ENCODE assay signal across 19 cellular contexts in the genomic region with DNA sequence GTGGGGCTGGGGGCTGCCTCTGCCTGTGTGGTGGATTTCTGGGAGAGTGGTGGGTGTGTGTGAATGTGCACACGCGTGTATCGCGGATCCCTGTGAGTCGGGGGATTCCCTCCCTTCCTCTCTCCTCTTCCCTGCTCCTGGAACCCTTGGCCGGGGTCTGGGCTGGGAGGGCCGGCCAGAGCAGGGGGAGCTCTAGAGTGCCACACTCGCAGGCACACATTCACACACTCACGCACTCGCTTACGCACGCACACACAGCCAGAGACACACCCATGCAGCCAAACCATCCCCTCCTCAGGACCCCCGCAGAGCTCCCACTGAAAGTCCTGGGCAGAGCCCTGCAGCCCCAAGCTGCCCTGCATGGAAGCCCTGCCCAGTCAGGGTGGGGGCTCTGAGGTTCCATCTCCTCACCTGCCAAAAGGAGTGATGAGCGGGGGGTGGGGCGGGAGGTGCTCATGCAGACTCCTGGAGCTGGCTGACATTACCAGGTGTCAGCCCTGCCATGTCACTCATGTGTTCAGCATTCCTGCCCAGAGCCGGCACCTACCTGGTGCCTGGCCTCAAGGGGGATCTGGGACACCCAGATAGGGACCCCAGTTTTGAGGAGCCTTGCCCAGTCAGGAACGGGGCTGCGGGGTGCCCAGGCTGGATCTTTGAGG. TPM values are rescaled to one million over a fixed set of nuclear protein-coding genes. Genes with fewer than 3 reads are reported as not detected.
A peak's percentile ranks its signal among the peaks of the same experiment; 100 is the strongest.
DNase-seq lines count a peak whose midpoint lies in the region; ATAC-seq and TF ChIP-seq lines count a peak whose summit lies in the region.
"Had no signal": no experiment of that assay in that cellular context is flagged by ENCODE, and none has a peak within 500 bp of the region (broad histone marks: within the 10 kb centered on the region; RNA-seq: fewer than 3 reads in every experiment).

No MANE protein-coding gene starts in this region.

- H3K4me3 Mint-ChIP-seq in T-helper 17 cell: peak overlapping the region; percentile 59
- peak overlapping the region in 4 of 5 donors; percentile 30 to 51 (median 33) for H3K4me3 Mint-ChIP-seq in immature natural killer cell
- H3K4me3 Mint-ChIP-seq: activated CD4-positive, alpha-beta memory T cell treated with anti-CD3 and anti-CD28 coated beads, Interleukin-2, amount 10 ng/mL, durations not matched to agents 7 days and 5 days had no signal

- H3K9me3 Mint-ChIP-seq in immature natural killer cell: no peaks in the 10 kb centered on the region
- H3K9me3 Mint-ChIP-seq: activated CD4-positive, alpha-beta memory T cell treated with anti-CD3 and anti-CD28 coated beads, Interleukin-2, amount 10 ng/mL, durations not matched to agents 7 days and 5 days; IgD-negative memory B cell had no signal

- no peak overlapping the region for H3K27ac ChIP-seq in body of pancreas
- H3K27ac ChIP-seq: colonic mucosa, gastroesophageal sphincter, prostate gland, VCaP had no signal

- peaks cover 4% of the 10 kb centered on the region for H3K4me1 ChIP-seq in body of pancreas
- H3K4me1 ChIP-seq: colonic mucosa, prostate gland had no signal

- H3K27ac Mint-ChIP-seq in T-helper 17 cell: no peak overlapping the region
- no peak overlapping the region for H3K27ac Mint-ChIP-seq in immature natural killer cell
- H3K27ac Mint-ChIP-seq: activated CD4-positive, alpha-beta memory T cell treated with anti-CD3 and anti-CD28 coated beads, Interleukin-2, amount 10 ng/mL, durations not matched to agents 7 days and 5 days; IgD-negative memory B cell had no signal

- no peak for TF ChIP-seq CTCF in body of pancreas (IDR thresholded peaks at IDR 0.05)

- no peak for ATAC-seq in T-helper 17 cell
- ATAC-seq in GM19397 (IDR thresholded peaks at IDR 0.05; ENCODE audit: unreplicated experiment): no peak
- no peak for ATAC-seq in body of pancreas
- ATAC-seq: gastroesophageal sphincter, mucosa of descending colon had no signal

- peaks cover 2% of the 10 kb centered on the region for H3K4me1 Mint-ChIP-seq in T-helper 17 cell
- H3K4me1 Mint-ChIP-seq in immature natural killer cell: peaks cover 0 to 3% of the 10 kb centered on the region in 2 donors

- H3K36me3 Mint-ChIP-seq in T-helper 17 cell (ENCODE audit: low read depth) (peaks cover 6% of the 10 kb centered on the region), immature natural killer cell (no peaks in the 10 kb centered on the region)
- H3K36me3 Mint-ChIP-seq: IgD-negative memory B cell had no signal

- 68 to 71% methylated on average over 7 to 18 of the region's 18 CpGs for WGBS in body of pancreas, 2 donors

- intact Hi-C loops in posterior vena cava (cut with DNase I): loop anchor here (2.0 to 5.0 kb wide), 3 partner anchors 92 to 212 kb away; no protein-coding TSS in a partner anchor
- intact Hi-C loops in body of pancreas (cut with DNase I): loop anchor here (5.0 to 10.0 kb wide), 3 partner anchors 75 to 225 kb away; a partner anchor contains a TSS

- H3K36me3 ChIP-seq in body of pancreas (replicated peaks in 1 of 2; ENCODE audit: insufficient read depth in 1 of 2, low read depth in 2 of 2): no peaks in the 10 kb centered on the region
- H3K36me3 ChIP-seq: colonic mucosa, prostate gland had no signal

- H3K9me3 ChIP-seq in T-helper 17 cell (ENCODE audit: control insufficient read depth, low read length, poor library complexity, severe bottlenecking) (no peaks in the 10 kb centered on the region), body of pancreas (no peaks in the 10 kb centered on the region)
- H3K9me3 ChIP-seq: colonic mucosa, gastroesophageal sphincter, mucosa of descending colon, prostate gland had no signal

- H3K27me3 ChIP-seq in body of pancreas: peaks cover 0 to 5% of the 10 kb centered on the region in 2 donors

- H3K4me3 ChIP-seq in body of pancreas: no peak overlapping the region
- H3K4me3 ChIP-seq: colonic mucosa, gastroesophageal sphincter, mucosa of descending colon, prostate gland had no signal

- no peak for TF ChIP-seq POLR2A in body of pancreas (IDR thresholded peaks at IDR 0.05)

- H3K27me3 Mint-ChIP-seq in T-helper 17 cell: peaks cover 19% of the 10 kb centered on the region
- H3K27me3 Mint-ChIP-seq in immature natural killer cell (ENCODE audit: low read depth in 3 of 3): peaks cover 4 to 12% (median 10%) of the 10 kb centered on the region in 3 donors

- peak; percentile 17 for DNase-seq in NCI-H748 (lab: John Stamatoyannopoulos, UW; ENCODE audit: unreplicated experiment)
- DNase-seq in NCI-H748 treated with DMSO at 0.1 percent for 48 hours (lab: John Stamatoyannopoulos, UW): no peak
- no peak for DNase-seq in T-helper 17 cell
- no peak for DNase-seq in immature natural killer cell
- DNase-seq in posterior vena cava (ENCODE audit: low spot score): peak; percentile 75
- no peak for DNase-seq in SK-N-DZ (ENCODE audit: low spot score)
- DNase-seq in body of pancreas: no peak
- DNase-seq: activated CD4-positive, alpha-beta memory T cell treated with anti-CD3 and anti-CD28 coated beads, Interleukin-2, amount 10 ng/mL, durations not matched to agents 7 days and 5 days; colonic mucosa; mucosa of descending colon; NCI-H2081 treated with DMSO at 0.1 percent for 48 hours; RPMI8226; trophoblast cell had no signal

RNA-seq across cellular contexts. Expression of a gene that starts 1.9 kb away (rescaled TPM):
- total RNA-seq in T-helper 17 cell: not detected
- polyA plus RNA-seq in immature natural killer cell: not detected
- 1 to 10 TPM in 1 of 2 donors, under 1 TPM in 1; 0.71 to 3.0 TPM for total RNA-seq in posterior vena cava
- 3.7 and 4.3 TPM in 2 replicates for polyA plus RNA-seq in SK-N-DZ (2014; cell fraction: cytosol; rRNA removed)
- 6.9 and 10.0 TPM in 2 replicates for polyA plus RNA-seq in SK-N-DZ (2014; cell fraction: nucleus; rRNA removed)
- 1 to 10 TPM; 1.0 to 3.6 TPM for total RNA-seq in body of pancreas
- total RNA-seq: activated CD4-positive, alpha-beta memory T cell treated with anti-CD3 and anti-CD28 coated beads, Interleukin-2, amount 10 ng/mL, durations not matched to agents 7 days and 5 days; epithelial cell of proximal tubule had no signal
- polyA plus RNA-seq: IgD-negative memory B cell had no signal

RNA-seq across cellular contexts. Expression of a gene that starts 16.9 kb away (rescaled TPM):
- total RNA-seq in T-helper 17 cell (1 to 10 TPM; 1.1 to 1.4 TPM), posterior vena cava (1 to 10 TPM; 6.2 to 6.8 TPM), body of pancreas (1 to 10 TPM; 4.0 to 5.2 TPM)
- under 1 TPM in 2 of 3 donors, not detected in 1; 0.11 to 0.59 TPM for polyA plus RNA-seq in immature natural killer cell
- 1.2 TPM in 1 of 2 replicates, not detected in the other for polyA plus RNA-seq in SK-N-DZ (2014; cell fraction: cytosol; rRNA removed)
- 0.85 and 1.6 TPM in 2 replicates for polyA plus RNA-seq in SK-N-DZ (2014; cell fraction: nucleus; rRNA removed)

Comparison
In these comparisons a context has a peak if more than half of its experiments do, and no peak if none do; other contexts are left out.
1. DNase-seq: peak in NCI-H748 (single experiment) and posterior vena cava (single experiment); none in NCI-H748 treated with DMSO at 0.1 percent for 48 hours (single experiment), T-helper 17 cell (0 of 3), immature natural killer cell (0 of 3), SK-N-DZ (single experiment) and body of pancreas (0 of 4).